ENCODE assay signal across 18 cellular contexts in genomic region chr19:7855426-7856276, GRCh38. TPM values are rescaled to one million over a fixed set of nuclear protein-coding genes. Genes with fewer than 3 reads are reported as not detected.
DNase-seq lines count a peak whose midpoint lies in the region; ATAC-seq, FAIRE-seq and TF ChIP-seq lines count a peak whose summit lies in the region.
"Had no signal": no experiment of that assay in that cellular context is flagged by ENCODE, and none has a peak within 500 bp of the region (broad histone marks: within the 10 kb centered on the region; RNA-seq: fewer than 3 reads in every experiment).

No MANE protein-coding gene starts in this region.

- H3K27ac ChIP-seq in RWPE2 (ENCODE audit: poor library complexity, severe bottlenecking), result no peak overlapping the region
- no peak overlapping the region for H3K27ac ChIP-seq in H1 (ENCODE audit: low read depth, low read length)
- peak overlapping the region; percentile 53 for H3K27ac ChIP-seq in substantia nigra (ENCODE audit: low read depth, low read length, poor library complexity, severe bottlenecking)
- H3K27ac ChIP-seq: 22Rv1, BLaER1 had no signal

- POLR2A ChIA-PET in H1 (lab: Charles Lee; ENCODE audit: partially characterized antibody), result interaction anchor here (2.5 kb wide), 1 partner anchor 62 kb away, joined by 18 read pairs; no protein-coding TSS in a partner anchor
- POLR2A ChIA-PET in HEK293T (lab: Yijun Ruan, JAX), result no interaction called here

- no peak overlapping the region for H3K23ac ChIP-seq in H1 (ENCODE audit: insufficient read length)

- H4K5ac ChIP-seq in H1 (ENCODE audit: insufficient read length, low read depth, low read length), result no peak overlapping the region

- no peak overlapping the region for H3K4ac ChIP-seq in H1 (replicated peaks; ENCODE audit: insufficient read length, low read depth, low read length)

- 0 out of 2 replicates have a peak overlapping the region, but pooled peaks have one; percentile 1 for H2BK5ac ChIP-seq in H1 (ENCODE audit: low read depth, low read length)

- no peak overlapping the region for H2AK5ac ChIP-seq in H1 (ENCODE audit: low read depth, low read length)

- ATAC-seq in RWPE2 (ENCODE audit: low read depth) (no peak), left cardiac atrium (no peak), HG03571 (IDR thresholded peaks at IDR 0.05; ENCODE audit: unreplicated experiment) (no peak)
- ATAC-seq: GM12878, GM23338 had no signal

- no peaks in the 10 kb centered on the region for H3K79me2 ChIP-seq in H1 (ENCODE audit: control insufficient read depth in 1 of 2, insufficient read depth in 2 of 2, low read length in 2 of 2)

- no peak overlapping the region for H3K9ac ChIP-seq in H1 (replicated peaks in 1 of 4; ENCODE audit: extremely low read depth in 1 of 4, low read depth in 3 of 4, low read length in 3 of 4)
- H3K9ac ChIP-seq: BLaER1 had no signal

- H3K4me1 ChIP-seq in RWPE2 (ENCODE audit: insufficient read depth, poor library complexity, severe bottlenecking) (peaks cover 2% of the 10 kb centered on the region), H1 (replicated peaks in 1 of 4; ENCODE audit: control insufficient read depth in 3 of 4, insufficient read depth in 4 of 4, low read length in 3 of 4) (peaks cover 4 to 15% (median 7%) of the 10 kb centered on the region in 4 experiments; a peak in 6 of 7 replicates)

- H2AFZ ChIP-seq in H1 (ENCODE audit: low read length), result no peak overlapping the region
- H2AFZ ChIP-seq: GM23338 had no signal

- no peak overlapping the region for H3K4me2 ChIP-seq in H1 (ENCODE audit: insufficient read depth in 1 of 2, low read depth in 2 of 2, low read length in 2 of 2)
- H3K4me2 ChIP-seq: BLaER1, GM23338 had no signal

- peak; percentile 11 for DNase-seq in 8988T
- peak; percentile 49 for DNase-seq in RWPE2 (ENCODE audit: low spot score)
- DNase-seq in H1 (ENCODE audit: low read depth in 1 of 2, low spot score in 2 of 2), result no peak
- DNase-seq in substantia nigra (lab: John Stamatoyannopoulos, UW), result no peak
- no peak for DNase-seq in HEK293T (ENCODE audit: extremely low spot score)
- no peak for DNase-seq in left cardiac atrium
- no peak for DNase-seq in CD1c-positive myeloid dendritic cell (ENCODE audit: extremely low spot score)
- DNase-seq: AML-193; Calu3; CD4-positive, CD25-positive, alpha-beta regulatory T cell; DMS 273 treated with DMSO at 0.1 percent for 48 hours had no signal

- peaks cover 5% of the 10 kb centered on the region; the same call in 1 of the 2 replicates for H3K23me2 ChIP-seq in H1 (ENCODE audit: low read depth, low read length)

- H3K4me3 ChIP-seq in RWPE2 (ENCODE audit: severe bottlenecking), result no peak overlapping the region
- H3K4me3 ChIP-seq in H1 (ENCODE audit: extremely low read depth in 1 of 4, insufficient read depth in 2 of 4, low read depth in 3 of 4, low read length in 4 of 4), result no peak overlapping the region
- H3K4me3 ChIP-seq: BLaER1, GM12878, GM23338, HAP-1 had no signal

- H4K8ac ChIP-seq in H1 (ENCODE audit: extremely low read depth, insufficient read depth, low read length), result no peak overlapping the region

- no peak for TF ChIP-seq RAD21 in H1 (IDR thresholded peaks at IDR 0.05 in 1 of 2, conservative IDR thresholded peaks at IDR 0.05 in 1 of 2; ENCODE audit: low read depth in 2 of 2, low read length in 2 of 2)

- H3K56ac ChIP-seq in H1 (replicated peaks; ENCODE audit: insufficient read length, low read depth, low read length), result no peak overlapping the region

- CTCF ChIA-PET in H1 (lab: Charles Lee; ENCODE audit: partially characterized antibody) (no interaction called here), HEK293T (lab: Yijun Ruan, JAX) (no interaction called here)

- no peak overlapping the region for H2BK120ac ChIP-seq in H1 (replicated peaks; ENCODE audit: low read depth, low read length)

- no peak overlapping the region; the same call in 1 of the 2 replicates for H2BK15ac ChIP-seq in H1 (ENCODE audit: low read length)

- intact Hi-C loops in left cardiac atrium (cut with DNase I), result no loop called here

- no peak overlapping the region for H2BK12ac ChIP-seq in H1 (ENCODE audit: low read depth, low read length)

- H2BK20ac ChIP-seq in H1 (ENCODE audit: low read length), result no peak overlapping the region

- H3K9me3 ChIP-seq in RWPE2 (ENCODE audit: severe bottlenecking), result no peaks in the 10 kb centered on the region
- H3K9me3 ChIP-seq in H1 (ENCODE audit: insufficient read depth in 2 of 2, low read depth in 1 of 2, low read length in 1 of 2), result no peaks in the 10 kb centered on the region
- H3K9me3 ChIP-seq: BLaER1, HAP-1 had no signal

- peaks cover 0 to 5% of the 10 kb centered on the region in 2 experiments for H4K20me1 ChIP-seq in H1 (replicated peaks in 1 of 2; ENCODE audit: control insufficient read depth in 1 of 2, insufficient read depth in 2 of 2, low read length in 2 of 2)

- no peak for FAIRE-seq in H1 (lab: Jason Lieb, UNC)
- FAIRE-seq: GM12878 had no signal

- TF ChIP-seq EP300 in H1 (IDR thresholded peaks at IDR 0.05; ENCODE audit: borderline replicate concordance in 1 of 2, low read depth in 2 of 2, low read length in 2 of 2), result no peak

- TF ChIP-seq POLR2A in H1 (IDR thresholded peaks at IDR 0.05; ENCODE audit: control extremely low read depth in 1 of 2, low read depth in 2 of 2, low read length in 2 of 2), result no peak

- H4K91ac ChIP-seq in H1 (replicated peaks; ENCODE audit: insufficient read length, low read length), result no peak overlapping the region

- H3K18ac ChIP-seq in H1 (ENCODE audit: extremely low read depth, low read length), result no peak overlapping the region

- H3K27me3 ChIP-seq in RWPE2 (ENCODE audit: insufficient read depth, poor library complexity, severe bottlenecking) (no peaks in the 10 kb centered on the region), H1 (replicated peaks in 1 of 4; ENCODE audit: control insufficient read depth in 3 of 4, extremely low read depth in 1 of 4, insufficient read depth in 3 of 4, low read length in 3 of 4) (peaks cover 0 to 3% (median 1%) of the 10 kb centered on the region in 4 experiments; a peak in 1 of 7 replicates)

- no peak overlapping the region for H3K14ac ChIP-seq in H1 (ENCODE audit: insufficient read length)

- H3K36me3 ChIP-seq in RWPE2 (ENCODE audit: low read depth) (no peaks in the 10 kb centered on the region), H1 (ENCODE audit: control insufficient read depth in 2 of 4, insufficient read depth in 4 of 4, low read length in 3 of 4) (no peaks in the 10 kb centered on the region)
- H3K36me3 ChIP-seq: BLaER1, HAP-1 had no signal

- no peaks in the 10 kb centered on the region for H3K79me1 ChIP-seq in H1 (ENCODE audit: low read depth, low read length)

- 86% methylated on average over 32 of the region's 32 CpGs; no CpG with 5 or more reads in 1 of the 2 experiments for WGBS in H1 (ENCODE audit: extremely low coverage in 1 of 2, insufficient coverage in 1 of 2, insufficient read length in 1 of 2, insufficient replicate concordance in 2 of 2, low coverage in 1 of 2, low lambda C conversion rate in 2 of 2, missing lambda C conversion rate in 1 of 2), 2 experiments

- TF ChIP-seq CTCF in RWPE2 (IDR thresholded peaks at IDR 0.05; ENCODE audit: poor library complexity, severe bottlenecking) (no peak), H1 (IDR thresholded peaks at IDR 0.05; ENCODE audit: control extremely low read depth in 1 of 3, insufficient read depth in 1 of 3, low read depth in 1 of 3, low read length in 3 of 3) (no peak)

RNA-seq across cellular contexts. Expression of gene PRR36, which starts 18.5 kb away (rescaled TPM):
- total RNA-seq in H1 (2021; fragmentation: NEBNext Ultra II Directional; extraction: Animal tissue kit (Norgen Biotek cat#: 25700)), result 23.9 and 25.3 TPM in 2 replicates
- polyA plus RNA-seq in H1 (2011; rRNA removed), result 1.6 and 3.4 TPM in 2 replicates
- polyA plus RNA-seq in H1 (2011; cell fraction: cytosol; rRNA removed), result 0.85 TPM
- polyA plus RNA-seq in H1 (2011; cell fraction: nucleus; rRNA removed), result 6.1 TPM
- polyA plus RNA-seq in H1 (2012, experiment 1 of 2), result 20.7 to 32.8 TPM (median 29.9 TPM) in 4 replicates
- polyA plus RNA-seq in H1 (2012, experiment 2 of 2), result 22.3 TPM
- polyA plus RNA-seq in H1 (2013, experiment 1 of 2), result 21.3 TPM
- polyA plus RNA-seq in H1 (2013, experiment 2 of 2), result 20.1 TPM
- 1.2 and 1.9 TPM in 2 replicates for polyA minus RNA-seq in H1 (2011; rRNA and poly(A)+ RNA removed)
- 17.2 TPM for polyA minus RNA-seq in H1 (2011; cell fraction: cytosol; rRNA and poly(A)+ RNA removed)
- polyA minus RNA-seq in H1 (2011; cell fraction: nucleus; rRNA and poly(A)+ RNA removed), result 5.0 TPM
- under 1 TPM; 0.10 to 0.24 TPM for total RNA-seq in left cardiac atrium
- total RNA-seq: Daoy, GM12878 had no signal

RNA-seq across cellular contexts. Expression of gene EVI5L, which starts 25.6 kb away (rescaled TPM):
- 10.4 and 11.0 TPM in 2 replicates for total RNA-seq in H1 (2021; fragmentation: NEBNext Ultra II Directional; extraction: Animal tissue kit (Norgen Biotek cat#: 25700))
- polyA plus RNA-seq in H1 (2011; rRNA removed), result 7.2 and 13.1 TPM in 2 replicates
- polyA plus RNA-seq in H1 (2011; cell fraction: cytosol; rRNA removed), result 8.2 TPM
- 15.2 TPM for polyA plus RNA-seq in H1 (2011; cell fraction: nucleus; rRNA removed)
- 6.8 to 10.5 TPM (median 9.9 TPM) in 4 replicates for polyA plus RNA-seq in H1 (2012, experiment 1 of 2)
- polyA plus RNA-seq in H1 (2012, experiment 2 of 2), result 10.7 TPM
- 7.7 TPM for polyA plus RNA-seq in H1 (2013, experiment 1 of 2)
- polyA plus RNA-seq in H1 (2013, experiment 2 of 2), result 7.8 TPM
- 7.2 and 14.2 TPM in 2 replicates for polyA minus RNA-seq in H1 (2011; rRNA and poly(A)+ RNA removed)
- polyA minus RNA-seq in H1 (2011; cell fraction: cytosol; rRNA and poly(A)+ RNA removed), result 4.0 TPM
- polyA minus RNA-seq in H1 (2011; cell fraction: nucleus; rRNA and poly(A)+ RNA removed), result 7.9 TPM
- total RNA-seq in left cardiac atrium, result 10 to 100 TPM; 17.6 to 18.8 TPM

RNA-seq across cellular contexts. Expression of gene LRRC8E, which starts 32.7 kb away (rescaled TPM):
- total RNA-seq in H1 (2021; fragmentation: NEBNext Ultra II Directional; extraction: Animal tissue kit (Norgen Biotek cat#: 25700)), result 2.9 and 3.4 TPM in 2 replicates
- 2.7 and 2.8 TPM in 2 replicates for polyA plus RNA-seq in H1 (2011; rRNA removed)
- 2.2 TPM for polyA plus RNA-seq in H1 (2011; cell fraction: cytosol; rRNA removed)
- polyA plus RNA-seq in H1 (2011; cell fraction: nucleus; rRNA removed), result 3.0 TPM
- polyA plus RNA-seq in H1 (2012, experiment 1 of 2), result 2.2 to 3.0 TPM (median 2.6 TPM) in 4 replicates
- polyA plus RNA-seq in H1 (2012, experiment 2 of 2), result 2.1 TPM
- polyA plus RNA-seq in H1 (2013, experiment 1 of 2), result 5.0 TPM
- polyA plus RNA-seq in H1 (2013, experiment 2 of 2), result 4.7 TPM
- 4.8 and 4.9 TPM in 2 replicates for polyA minus RNA-seq in H1 (2011; rRNA and poly(A)+ RNA removed)
- 1.6 TPM for polyA minus RNA-seq in H1 (2011; cell fraction: cytosol; rRNA and poly(A)+ RNA removed)
- 3.2 TPM for polyA minus RNA-seq in H1 (2011; cell fraction: nucleus; rRNA and poly(A)+ RNA removed)
- total RNA-seq in left cardiac atrium, result 1 to 10 TPM in 1 of 2 donors, under 1 TPM in 1; 0.88 to 1.7 TPM
- total RNA-seq: CD4-positive, CD25-positive, alpha-beta regulatory T cell; GM12878 had no signal
- polyA plus RNA-seq: CD4-positive, CD25-positive, alpha-beta regulatory T cell had no signal

RNA-seq across cellular contexts. Expression of gene MAP2K7, which starts 48.0 kb away (rescaled TPM):
- 38.3 and 41.5 TPM in 2 replicates for total RNA-seq in H1 (2021; fragmentation: NEBNext Ultra II Directional; extraction: Animal tissue kit (Norgen Biotek cat#: 25700))
- 8.9 and 16.6 TPM in 2 replicates for polyA plus RNA-seq in H1 (2011; rRNA removed)
- polyA plus RNA-seq in H1 (2011; cell fraction: cytosol; rRNA removed), result 16.5 TPM
- 35.7 TPM for polyA plus RNA-seq in H1 (2011; cell fraction: nucleus; rRNA removed)
- 20.9 to 28.0 TPM (median 25.4 TPM) in 4 replicates for polyA plus RNA-seq in H1 (2012, experiment 1 of 2)
- 25.2 TPM for polyA plus RNA-seq in H1 (2012, experiment 2 of 2)
- 28.9 TPM for polyA plus RNA-seq in H1 (2013, experiment 1 of 2)
- 27.2 TPM for polyA plus RNA-seq in H1 (2013, experiment 2 of 2)
- 9.2 and 11.4 TPM in 2 replicates for polyA minus RNA-seq in H1 (2011; rRNA and poly(A)+ RNA removed)
- 17.8 TPM for polyA minus RNA-seq in H1 (2011; cell fraction: cytosol; rRNA and poly(A)+ RNA removed)
- 14.4 TPM for polyA minus RNA-seq in H1 (2011; cell fraction: nucleus; rRNA and poly(A)+ RNA removed)
- 10 to 100 TPM; 24.3 to 25.8 TPM for total RNA-seq in left cardiac atrium

RNA-seq across cellular contexts. Expression of gene TGFBR3L, which starts 59.0 kb away (rescaled TPM):
- 3.7 and 4.3 TPM in 2 replicates for total RNA-seq in H1 (2021; fragmentation: NEBNext Ultra II Directional; extraction: Animal tissue kit (Norgen Biotek cat#: 25700))
- polyA plus RNA-seq in H1 (2011; rRNA removed), result 3.1 and 8.9 TPM in 2 replicates
- 2.2 TPM for polyA plus RNA-seq in H1 (2011; cell fraction: cytosol; rRNA removed)
- polyA plus RNA-seq in H1 (2011; cell fraction: nucleus; rRNA removed), result 3.3 TPM
- polyA plus RNA-seq in H1 (2012, experiment 1 of 2), result 3.3 to 6.1 TPM (median 4.6 TPM) in 4 replicates
- polyA plus RNA-seq in H1 (2012, experiment 2 of 2), result 2.7 TPM
- polyA plus RNA-seq in H1 (2013, experiment 1 of 2), result 5.3 TPM
- polyA plus RNA-seq in H1 (2013, experiment 2 of 2), result 5.7 TPM
- not detected in 2 replicates for polyA minus RNA-seq in H1 (2011; rRNA and poly(A)+ RNA removed)
- 3.7 TPM for polyA minus RNA-seq in H1 (2011; cell fraction: cytosol; rRNA and poly(A)+ RNA removed)
- 2.4 TPM for polyA minus RNA-seq in H1 (2011; cell fraction: nucleus; rRNA and poly(A)+ RNA removed)
- 10 to 100 TPM in 1 of 2 donors, 1 to 10 TPM in 1; 9.7 to 13.6 TPM for total RNA-seq in left cardiac atrium
- polyA plus RNA-seq: CD4-positive, CD25-positive, alpha-beta regulatory T cell had no signal

Comparison
In these comparisons a context has a peak if more than half of its experiments do, and no peak if none do; other contexts are left out.
1. DNase-seq: peak in 8988T (single experiment) and RWPE2 (single experiment); none in H1 (0 of 2), substantia nigra (0 of 49), HEK293T (single experiment), left cardiac atrium (single experiment) and CD1c-positive myeloid dendritic cell (single experiment).
2. RNA of gene PRR36, which starts 18.5 kb away (total RNA-seq): 23.9 to 25.3 TPM in H1; 0.10 to 0.24 TPM in left cardiac atrium; every median in the first group is over 10 times any median in the second.